Comparison of ENCODE assay signal across 18 cellular contexts in genomic region chr21:44989538-44989888, GRCh38. TPM values are rescaled to one million over a fixed set of nuclear protein-coding genes. Genes with fewer than 3 reads are reported as not detected.
DNase-seq lines count a peak whose midpoint lies in the region; ATAC-seq and TF ChIP-seq lines count a peak whose summit lies in the region.
"Had no signal": no experiment of that assay in that cellular context is flagged by ENCODE, and none has a peak within 500 bp of the region (broad histone marks: within the 10 kb centered on the region; RNA-seq: fewer than 3 reads in every experiment).

No MANE protein-coding gene starts in this region.

- no peaks in the 10 kb centered on the region for H3K79me2 ChIP-seq in mesendoderm (ENCODE audit: control insufficient read depth, insufficient read depth, low read length)

- H3K56ac ChIP-seq in mesendoderm (ENCODE audit: low read length): no peak overlapping the region

- H3K27me3 Mint-ChIP-seq in mesothelial cell of epicardium (ENCODE audit: low read depth): no peaks in the 10 kb centered on the region
- H3K27me3 Mint-ChIP-seq: activated naive CD8-positive, alpha-beta T cell; central memory CD8-positive, alpha-beta T cell; stimulated activated naive CD8-positive, alpha-beta T cell treated with anti-CD3 and anti-CD28 coated beads, Interleukin-15, amount 100 ng/mL, for 72 hours had no signal

- DNase-seq in A172 (ENCODE audit: low spot score) (peak; percentile 41), RPMI8226 (peak; percentile 48), fibroblast of pulmonary artery (ENCODE audit: low read depth) (peak; percentile 41), mesothelial cell of epicardium (ENCODE audit: low spot score in 2 of 2, unreplicated experiment in 2 of 2) (no peak), mesendoderm (no peak), DMS153 (lab: John Stamatoyannopoulos, UW) (no peak)
- DNase-seq: activated CD8-positive, alpha-beta memory T cell treated with anti-CD3 and anti-CD28 coated beads, Interleukin-2, amount 50 U/mL, for 48 hours; GF-D8; NCI-H1930; NCI-H69; Peyer's patch; stimulated activated CD4-positive, alpha-beta T cell treated with anti-CD3 and anti-CD28 coated beads, Interleukin-12 subunit alpha, Interleukin-12 subunit beta, amount 100 ng/mL, for 4 hours; stimulated activated naive CD8-positive, alpha-beta T cell treated with anti-CD3 and anti-CD28 coated beads, Interleukin-15, amount 100 ng/mL, for 72 hours had no signal

- H2AK5ac ChIP-seq in mesendoderm (ENCODE audit: low read length): no peak overlapping the region

- H3K23ac ChIP-seq in mesendoderm (ENCODE audit: low read length): no peak overlapping the region

- no peaks in the 10 kb centered on the region for H3K36me3 ChIP-seq in mesendoderm (ENCODE audit: control insufficient read depth, insufficient read depth, low read length)
- H3K36me3 ChIP-seq: Peyer's patch had no signal

- H3K27ac ChIP-seq in mesendoderm (ENCODE audit: low read depth, low read length): no peak overlapping the region
- H3K27ac ChIP-seq: A549 had no signal

- H3K4me3 ChIP-seq in fibroblast of pulmonary artery (replicated peaks; ENCODE audit: low read depth, low read length) (no peak overlapping the region), mesendoderm (ENCODE audit: low read length) (no peak overlapping the region)
- H3K4me3 ChIP-seq: A549, Peyer's patch had no signal

- no peak overlapping the region for H2BK120ac ChIP-seq in mesendoderm (ENCODE audit: low read depth, low read length)

- H3K9me3 Mint-ChIP-seq in mesothelial cell of epicardium: no peaks in the 10 kb centered on the region
- H3K9me3 Mint-ChIP-seq: central memory CD8-positive, alpha-beta T cell; stimulated activated naive CD8-positive, alpha-beta T cell treated with anti-CD3 and anti-CD28 coated beads, Interleukin-15, amount 100 ng/mL, for 72 hours had no signal

- no peak overlapping the region for H3K9ac ChIP-seq in mesendoderm (ENCODE audit: low read length)

- no peak for ATAC-seq in GM19397 (IDR thresholded peaks at IDR 0.05; ENCODE audit: unreplicated experiment)
- no peak for ATAC-seq in HG03565 (IDR thresholded peaks at IDR 0.05; ENCODE audit: unreplicated experiment)
- ATAC-seq: A549; stimulated activated naive CD8-positive, alpha-beta T cell treated with anti-CD3 and anti-CD28 coated beads, Interleukin-15, amount 100 ng/mL, for 72 hours had no signal

- H3K36me3 Mint-ChIP-seq in mesothelial cell of epicardium: no peaks in the 10 kb centered on the region
- H3K36me3 Mint-ChIP-seq: activated naive CD8-positive, alpha-beta T cell had no signal

- H3K4me1 Mint-ChIP-seq in mesothelial cell of epicardium: peaks cover 8% of the 10 kb centered on the region
- H3K4me1 Mint-ChIP-seq: central memory CD8-positive, alpha-beta T cell; stimulated activated naive CD8-positive, alpha-beta T cell treated with anti-CD3 and anti-CD28 coated beads, Interleukin-15, amount 100 ng/mL, for 72 hours had no signal

- H3K4me3 Mint-ChIP-seq in mesothelial cell of epicardium: no peak overlapping the region
- H3K4me3 Mint-ChIP-seq: activated naive CD8-positive, alpha-beta T cell; central memory CD8-positive, alpha-beta T cell; stimulated activated naive CD8-positive, alpha-beta T cell treated with anti-CD3 and anti-CD28 coated beads, Interleukin-15, amount 100 ng/mL, for 72 hours had no signal

- no peak overlapping the region for H3K18ac ChIP-seq in mesendoderm (ENCODE audit: low read length)

- H3K4ac ChIP-seq in mesendoderm (ENCODE audit: low read depth, low read length): no peak overlapping the region

- H4K8ac ChIP-seq in mesendoderm (ENCODE audit: low read depth, low read length): no peak overlapping the region

- peak overlapping the region; percentile 18 for H3K27ac Mint-ChIP-seq in mesothelial cell of epicardium
- H3K27ac Mint-ChIP-seq: activated naive CD8-positive, alpha-beta T cell had no signal

- H3K4me2 ChIP-seq in mesendoderm (ENCODE audit: low read length): no peak overlapping the region
- H3K4me2 ChIP-seq: A549 had no signal

- no peak overlapping the region for H2BK15ac ChIP-seq in mesendoderm (replicated peaks; ENCODE audit: low read depth)

- no peaks in the 10 kb centered on the region for H3K4me1 ChIP-seq in mesendoderm (ENCODE audit: control insufficient read depth, low read depth, low read length)
- H3K4me1 ChIP-seq: A549 had no signal

- H3K27me3 ChIP-seq in mesendoderm (ENCODE audit: insufficient read depth, low read length, poor library complexity): no peaks in the 10 kb centered on the region
- H3K27me3 ChIP-seq: Peyer's patch had no signal

- no peak overlapping the region for H2BK5ac ChIP-seq in mesendoderm (ENCODE audit: low read length)

- no peaks in the 10 kb centered on the region for H3K79me1 ChIP-seq in mesendoderm (ENCODE audit: low read length)

- no CpG with 5 or more reads among the region's 8 CpGs for WGBS in mesendoderm (ENCODE audit: extremely low coverage, insufficient coverage, low lambda C conversion rate)

- H4K5ac ChIP-seq in mesendoderm (ENCODE audit: low read length): no peak overlapping the region

- no peak for TF ChIP-seq CTCF in fibroblast of pulmonary artery (IDR thresholded peaks at IDR 0.05; ENCODE audit: low read length, missing control alignments)
- TF ChIP-seq CTCF in mesothelial cell of epicardium (IDR thresholded peaks at IDR 0.05; ENCODE audit: unreplicated experiment): no peak

RNA-seq across cellular contexts. Expression of gene SLX9, which starts 49.7 kb away (rescaled TPM):
- total RNA-seq in A172 (2014; rRNA removed; shearing (Covaris generic)): 33.6 and 42.6 TPM in 2 replicates
- total RNA-seq in mesothelial cell of epicardium: 30.6 to 32.3 TPM (median 31.8 TPM) in 3 replicates
- 45.5 TPM for polyA plus RNA-seq in mesendoderm (2013, experiment 1 of 2)
- 43.5 TPM for polyA plus RNA-seq in mesendoderm (2013, experiment 2 of 2)

Comparison
In these comparisons a context has a peak if more than half of its experiments do, and no peak if none do; other contexts are left out.
1. DNase-seq: peak in A172 (single experiment), RPMI8226 (single experiment) and fibroblast of pulmonary artery (single experiment); none in mesothelial cell of epicardium (0 of 2), mesendoderm (single experiment) and DMS153 (single experiment).